In genomic region chr6:115514656-115515055, GRCh38 we compare ENCODE assay signal across 23 cellular contexts.
DNase-seq lines count a peak whose midpoint lies in the region; ATAC-seq and TF ChIP-seq lines count a peak whose summit lies in the region.
"Had no signal": no experiment of that assay in that cellular context is flagged by ENCODE, and none has a peak within 500 bp of the region (broad histone marks: within the 10 kb centered on the region; RNA-seq: fewer than 3 reads in every experiment).

No MANE protein-coding gene starts in this region.

- H3K27me3 ChIP-seq in RWPE2 (ENCODE audit: insufficient read depth, poor library complexity, severe bottlenecking) (no peaks in the 10 kb centered on the region), brain microvascular endothelial cell (replicated peaks) (no peaks in the 10 kb centered on the region)
- H3K27me3 ChIP-seq: BLaER1 treated with 17β-estradiol and CSF1 and Interleukin-3, amounts not matched to agents 10 nM and 100 nM; ovary; tibial artery had no signal

- H3K4me3 ChIP-seq in RWPE2 (ENCODE audit: severe bottlenecking) (no peak overlapping the region), fibroblast of mammary gland (ENCODE audit: control insufficient read depth, low read depth, low read length) (no peak overlapping the region), skeletal muscle cell (ENCODE audit: low read depth, low read length) (no peak overlapping the region), brain microvascular endothelial cell (ENCODE audit: low read depth, low read length) (no peak overlapping the region)
- H3K4me3 ChIP-seq: BLaER1 treated with 17β-estradiol and CSF1 and Interleukin-3, amounts not matched to agents 10 nM and 100 nM; ovary; tibial artery had no signal

- 0 out of 3 replicates have a peak, but pooled peaks have one; percentile 33 for ATAC-seq in RWPE2 (ENCODE audit: low read depth)
- ATAC-seq: left ventricle myocardium superior; sciatic nerve; stimulated activated naive B cell treated with anti-CD40 and anti-IgM and Interleukin-4, amounts not matched to agents 10 μg/mL and 1 μg/mL and 100 μg/mL, for 72 hours; T-cell had no signal

- H3K27ac ChIP-seq in RWPE2 (ENCODE audit: poor library complexity, severe bottlenecking): no peak overlapping the region
- no peak overlapping the region for H3K27ac ChIP-seq in brain microvascular endothelial cell
- H3K27ac ChIP-seq: BLaER1 treated with 17β-estradiol and CSF1 and Interleukin-3, amounts not matched to agents 10 nM and 100 nM; ovary; tibial artery had no signal

- no peaks in the 10 kb centered on the region for H3K9me3 ChIP-seq in RWPE2 (ENCODE audit: severe bottlenecking)
- H3K9me3 ChIP-seq: BLaER1 treated with 17β-estradiol and CSF1 and Interleukin-3, amounts not matched to agents 10 nM and 100 nM; ovary had no signal

- in situ Hi-C loops in brain microvascular endothelial cell (cut with HindIII; ENCODE audit: low pct_ligation_motif_present, low sequenced_read_pairs): no loop called here

- DNase-seq in EL (peak; percentile 65), RWPE2 (ENCODE audit: low spot score) (no peak), fibroblast of mammary gland (ENCODE audit: low read depth) (peak; percentile 21), skeletal muscle cell (ENCODE audit: low read depth) (peak; percentile 4), GDM1 (lab: John Stamatoyannopoulos, UW) (no peak), brain microvascular endothelial cell (no peak)
- DNase-seq in activated naive CD4-positive, alpha-beta T cell treated with Interleukin-2 at 50 U/mL for 16 hours: no peak
- DNase-seq in activated naive CD4-positive, alpha-beta T cell treated with anti-CD3 and anti-CD28 coated beads, Interleukin-2, amount 50 U/mL, for 16 hours: no peak
- DNase-seq: activated CD4-positive, alpha-beta T cell treated with anti-CD3 and anti-CD28 coated beads, Interleukin-2, amount 10 ng/mL, durations not matched to agents 7 days and 5 days; activated CD8-positive, alpha-beta memory T cell treated with anti-CD3 and anti-CD28 coated beads, Interleukin-2, amount 50 U/mL, for 48 hours; activated effector memory CD4-positive, alpha-beta T cell treated with anti-CD3 and anti-CD28 coated beads, Interleukin-2, amount 50 U/mL, for 16 hours; aorta; Calu3; H7; left ventricle myocardium superior; NCI-H526; ovary; SIG-M5; stimulated activated naive B cell treated with anti-CD40 and anti-IgM and Interleukin-4, amounts not matched to agents 10 μg/mL and 1 μg/mL and 100 μg/mL, for 72 hours; T-cell; tibial artery had no signal

- TF ChIP-seq CTCF in RWPE2 (IDR thresholded peaks at IDR 0.05; ENCODE audit: poor library complexity, severe bottlenecking) (no peak), fibroblast of mammary gland (conservative IDR thresholded peaks at IDR 0.05; ENCODE audit: control insufficient read depth, insufficient read depth, low read depth, low read length) (no peak), brain microvascular endothelial cell (IDR thresholded peaks at IDR 0.05; ENCODE audit: low read depth, low read length, missing control alignments) (no peak)

- H3K36me3 ChIP-seq in RWPE2 (ENCODE audit: low read depth): no peaks in the 10 kb centered on the region
- no peaks in the 10 kb centered on the region for H3K36me3 ChIP-seq in brain microvascular endothelial cell (replicated peaks)
- H3K36me3 ChIP-seq: BLaER1 treated with 17β-estradiol and CSF1 and Interleukin-3, amounts not matched to agents 10 nM and 100 nM; ovary; tibial artery had no signal

- no peaks in the 10 kb centered on the region for H3K4me1 ChIP-seq in RWPE2 (ENCODE audit: insufficient read depth, poor library complexity, severe bottlenecking)
- H3K4me1 ChIP-seq: BLaER1 treated with 17β-estradiol and CSF1 and Interleukin-3, amounts not matched to agents 10 nM and 100 nM; tibial artery had no signal

Comparison
In these comparisons a context has a peak if more than half of its experiments do, and no peak if none do; other contexts are left out.
1. DNase-seq: peak in EL (single experiment), fibroblast of mammary gland (single experiment) and skeletal muscle cell (single experiment); none in RWPE2 (single experiment), GDM1 (single experiment), activated naive CD4-positive, alpha-beta T cell treated with Interleukin-2 at 50 U/mL for 16 hours (single experiment), brain microvascular endothelial cell (single experiment) and activated naive CD4-positive, alpha-beta T cell treated with anti-CD3 and anti-CD28 coated beads, Interleukin-2, amount 50 U/mL, for 16 hours (single experiment).